In the genomic region with DNA sequence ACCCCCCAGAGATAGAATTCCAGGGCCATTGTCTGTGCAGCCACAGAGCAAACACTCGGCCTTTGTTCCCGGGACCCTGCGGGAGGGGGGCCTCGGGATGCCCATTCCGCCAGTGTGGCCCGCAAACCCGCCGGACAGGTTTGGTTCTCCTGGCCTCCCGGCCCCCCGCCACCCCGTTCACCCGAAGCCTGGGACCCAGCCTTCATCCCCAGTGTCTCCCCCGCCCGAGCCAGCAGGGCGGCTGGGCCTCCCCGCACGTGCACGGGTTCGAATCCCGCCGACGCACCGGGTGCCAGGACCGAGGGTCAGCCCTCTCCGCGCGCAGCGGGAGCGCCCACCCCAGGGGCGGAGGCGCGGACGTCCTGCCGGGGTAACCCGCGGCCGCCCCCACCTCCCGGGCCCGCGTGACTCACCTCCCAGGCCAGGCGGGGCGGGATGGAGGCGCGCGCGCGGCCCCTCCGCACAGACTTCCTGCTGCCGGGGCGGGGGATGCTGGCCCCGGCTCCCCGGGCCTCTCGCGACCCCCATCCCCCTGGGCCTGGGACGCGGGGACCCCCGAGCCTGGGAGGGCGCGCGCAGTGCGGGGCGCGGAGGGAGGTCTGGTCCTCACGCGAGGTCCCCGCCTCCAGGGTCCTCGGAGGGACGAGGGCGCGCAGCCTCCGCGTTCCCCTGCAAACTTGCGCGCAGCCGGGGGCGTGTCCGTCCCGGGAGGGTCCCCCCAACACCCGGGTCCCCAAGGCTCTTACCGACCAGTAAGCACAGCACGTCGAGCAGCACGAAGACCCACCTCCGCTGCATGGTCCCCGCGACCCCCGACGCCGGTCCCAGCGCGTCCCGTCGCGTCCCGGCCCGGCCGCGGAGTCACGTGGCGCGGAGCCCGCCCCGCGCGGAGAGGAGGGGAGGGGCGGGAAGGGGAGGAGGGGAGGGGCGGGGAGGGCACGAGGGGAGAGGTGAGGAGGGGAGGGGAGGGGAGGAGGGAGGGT, we compare ENCODE assay signal across 1 cellular context.
TF ChIP-seq lines count a peak whose summit lies in the region.

TSS of gene PLPP2 (minus strand) at position 865 of the 983 bp plus-strand sequence. CDS start at position 798, 67 bp downstream.

TF ChIP-seq in IMR-90, 13 proteins besides CTCF, POLR2A, EP300 and RAD21:
- TF ChIP-seq ELK1 (IDR thresholded peaks at IDR 0.05; ENCODE audit: borderline replicate concordance, low read depth, low read length) = no peak
- TF ChIP-seq NFE2L2 (IDR thresholded peaks at IDR 0.05; ENCODE audit: low read depth, low read length) = no peak
- TF ChIP-seq, protein P1, sequence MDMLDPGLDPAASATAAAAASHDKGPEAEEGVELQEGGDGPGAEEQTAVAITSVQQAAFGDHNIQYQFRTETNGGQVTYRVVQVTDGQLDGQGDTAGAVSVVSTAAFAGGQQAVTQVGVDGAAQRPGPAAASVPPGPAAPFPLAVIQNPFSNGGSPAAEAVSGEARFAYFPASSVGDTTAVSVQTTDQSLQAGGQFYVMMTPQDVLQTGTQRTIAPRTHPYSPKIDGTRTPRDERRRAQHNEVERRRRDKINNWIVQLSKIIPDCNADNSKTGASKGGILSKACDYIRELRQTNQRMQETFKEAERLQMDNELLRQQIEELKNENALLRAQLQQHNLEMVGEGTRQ (IDR thresholded peaks at IDR 0.05; ENCODE audit: low read depth, low read length) = peak; percentile 49; the same call in 1 of the 2 replicates
- no peak for TF ChIP-seq MAZ (IDR thresholded peaks at IDR 0.05; ENCODE audit: borderline replicate concordance, low read depth, low read length)
